Comparison of ENCODE assay signal across 21 cellular contexts in genomic region chr10:75003891-75004290, GRCh38.
DNase-seq lines count a peak whose midpoint lies in the region; FAIRE-seq and TF ChIP-seq lines count a peak whose summit lies in the region.
"Had no signal": no experiment of that assay in that cellular context is flagged by ENCODE, and none has a peak within 500 bp of the region (broad histone marks: within the 10 kb centered on the region; RNA-seq: fewer than 3 reads in every experiment).

No MANE protein-coding gene starts in this region.

- no peaks in the 10 kb centered on the region for H4K20me1 ChIP-seq in endothelial cell of umbilical vein (replicated peaks; ENCODE audit: control insufficient read depth, extremely low read depth, insufficient read depth, low read length)
- H4K20me1 ChIP-seq: BLaER1 treated with 17β-estradiol and CSF1 and Interleukin-3, amounts not matched to agents 10 nM and 100 nM had no signal

- peaks cover 26% of the 10 kb centered on the region for H3K36me3 Mint-ChIP-seq in mesothelial cell of epicardium

- H3K9ac ChIP-seq in endothelial cell of umbilical vein (replicated peaks; ENCODE audit: extremely low read depth, insufficient read depth, low read length) = no peak overlapping the region
- H3K9ac ChIP-seq: BLaER1 treated with 17β-estradiol and CSF1 and Interleukin-3, amounts not matched to agents 10 nM and 100 nM; GM23248 had no signal

- H3K27me3 ChIP-seq in endothelial cell of umbilical vein (ENCODE audit: control insufficient read depth in 2 of 2, insufficient read depth in 2 of 2, low read length in 2 of 2) = no peaks in the 10 kb centered on the region
- H3K27me3 ChIP-seq: BLaER1 treated with 17β-estradiol and CSF1 and Interleukin-3, amounts not matched to agents 10 nM and 100 nM had no signal

- CTCF ChIA-PET in HEK293 (lab: Yijun Ruan, JAX) (interaction anchor here (1.3 kb wide), 1 partner anchor 16 kb away, joined by 4 read pairs; no protein-coding TSS in a partner anchor), endothelial cell of umbilical vein (lab: Charles Lee) (interaction anchor here (0.8 to 1.9 kb wide), 3 partner anchors 16 to 21 kb away, joined by 3 to 6 read pairs (median 4); no protein-coding TSS in a partner anchor)

- H3K27ac Mint-ChIP-seq in mesothelial cell of epicardium = peak overlapping the region; percentile 70
- H3K27ac Mint-ChIP-seq: B cell; CD4-positive, CD25-positive, alpha-beta regulatory T cell; HFFc6 had no signal

- no peak overlapping the region for H3K27ac ChIP-seq in HEK293 (ENCODE audit: extremely low read depth, low read depth, low read length)
- no peak overlapping the region for H3K27ac ChIP-seq in endothelial cell of umbilical vein (ENCODE audit: insufficient read depth, low read depth, low read length)
- H3K27ac ChIP-seq: 22Rv1; A549; BLaER1 treated with 17β-estradiol and CSF1 and Interleukin-3, amounts not matched to agents 10 nM and 100 nM; GM23248; HL-60 had no signal

- H3K4me2 ChIP-seq in endothelial cell of umbilical vein (ENCODE audit: insufficient read depth, low read length) = no peak overlapping the region
- H3K4me2 ChIP-seq: A549; BLaER1 treated with 17β-estradiol and CSF1 and Interleukin-3, amounts not matched to agents 10 nM and 100 nM had no signal

- H3K9me3 ChIP-seq in HEK293 (ENCODE audit: control insufficient read depth, insufficient read depth, low read depth, low read length) (no peaks in the 10 kb centered on the region), endothelial cell of umbilical vein (replicated peaks; ENCODE audit: control insufficient read depth, insufficient read depth, low read length) (no peaks in the 10 kb centered on the region)
- H3K9me3 ChIP-seq: A549; BLaER1 treated with 17β-estradiol and CSF1 and Interleukin-3, amounts not matched to agents 10 nM and 100 nM; Caco-2 had no signal

- TF ChIP-seq CTCF in AG09319 (IDR thresholded peaks at IDR 0.05; ENCODE audit: low read depth, low read length) (no peak), HEK293 (tag by site-specific recombination; IDR thresholded peaks at IDR 0.05) (no peak), endothelial cell of umbilical vein (IDR thresholded peaks at IDR 0.05; ENCODE audit: extremely low read depth in 1 of 2, insufficient read depth in 1 of 2, low read depth in 1 of 2, low read length in 2 of 2) (no peak), mesothelial cell of epicardium (IDR thresholded peaks at IDR 0.05; ENCODE audit: unreplicated experiment) (no peak)

- no peaks in the 10 kb centered on the region for H3K27me3 Mint-ChIP-seq in mesothelial cell of epicardium (ENCODE audit: low read depth)
- H3K27me3 Mint-ChIP-seq: B cell; CD4-positive, CD25-positive, alpha-beta regulatory T cell had no signal

- H3K4me1 ChIP-seq in HEK293 (ENCODE audit: control insufficient read depth, insufficient read depth, low read length) = peaks cover 10% of the 10 kb centered on the region; the same call in 1 of the 2 replicates
- no peaks in the 10 kb centered on the region for H3K4me1 ChIP-seq in endothelial cell of umbilical vein (ENCODE audit: control insufficient read depth, extremely low read depth, insufficient read depth, low read length)
- H3K4me1 ChIP-seq: A549, Caco-2 had no signal

- intact Hi-C loops in endothelial cell of umbilical vein (cut with micrococcal nuclease) = no loop called here

- no peaks in the 10 kb centered on the region for H3K9me3 Mint-ChIP-seq in mesothelial cell of epicardium
- H3K9me3 Mint-ChIP-seq: CD4-positive, CD25-positive, alpha-beta regulatory T cell; HFFc6 had no signal

- DNase-seq in AG09319 (ENCODE audit: extremely low read depth, low read depth) (peak; percentile 4), endothelial cell of umbilical vein (ENCODE audit: low read depth, low spot score) (no peak), mesothelial cell of epicardium (ENCODE audit: low spot score in 2 of 2, unreplicated experiment in 2 of 2) (no peak), CD1c-positive myeloid dendritic cell (ENCODE audit: extremely low spot score) (no peak), KG1 (lab: John Stamatoyannopoulos, UW) (no peak), occipital lobe (lab: John Stamatoyannopoulos, UW) (no peak)
- DNase-seq: Caco-2; CD4-positive, CD25-positive, alpha-beta regulatory T cell; GDM1; GM23248; HCEC 1CT; HFFc6 had no signal

- no peaks in the 10 kb centered on the region for H3K79me2 ChIP-seq in endothelial cell of umbilical vein (ENCODE audit: control insufficient read depth, insufficient read depth, low read length)

- no peak overlapping the region for H2AFZ ChIP-seq in endothelial cell of umbilical vein (ENCODE audit: low read depth, low read length)
- H2AFZ ChIP-seq: GM23248 had no signal

- no peak overlapping the region for H3K4me3 ChIP-seq in HEK293 (ENCODE audit: low read depth, low read length)
- H3K4me3 ChIP-seq in endothelial cell of umbilical vein (replicated peaks in 1 of 3; ENCODE audit: insufficient read depth in 1 of 3, low read depth in 1 of 3, low read length in 3 of 3) = no peak overlapping the region
- H3K4me3 ChIP-seq: A549; BLaER1 treated with 17β-estradiol and CSF1 and Interleukin-3, amounts not matched to agents 10 nM and 100 nM; GM23248 had no signal

- H3K4me3 Mint-ChIP-seq in mesothelial cell of epicardium = no peak overlapping the region
- H3K4me3 Mint-ChIP-seq: B cell; CD4-positive, CD25-positive, alpha-beta regulatory T cell; HFFc6 had no signal

- dilution Hi-C loops in endothelial cell of umbilical vein (cut with MboI; ENCODE audit: extremely low pct_ligation_motif_present, low sequenced_read_pairs) = no loop called here

- BruUV-seq in endothelial cell of umbilical vein (replicated peaks; lab: Mats Ljungman, UMichigan) = no TSS peak

- POLR2A ChIA-PET in HEK293 (lab: Yijun Ruan, JAX) (no interaction called here), endothelial cell of umbilical vein (lab: Charles Lee) (no interaction called here)

- peak; percentile 35 for FAIRE-seq in endothelial cell of umbilical vein (lab: Jason Lieb, UNC)
- FAIRE-seq: A549, D721Med, GM12892, GM18507 had no signal

- no peak for TF ChIP-seq POLR2A in endothelial cell of umbilical vein (IDR thresholded peaks at IDR 0.05; ENCODE audit: low read depth, low read length)

- H3K36me3 ChIP-seq in HEK293 (ENCODE audit: control insufficient read depth in 2 of 2, insufficient read depth in 1 of 2, low read length in 2 of 2) (no peaks in the 10 kb centered on the region), endothelial cell of umbilical vein (ENCODE audit: control insufficient read depth in 2 of 2, extremely low read depth in 1 of 2, insufficient read depth in 2 of 2, low read length in 2 of 2) (peaks cover 2% of the 10 kb centered on the region in 2 experiments)

- peaks cover 42% of the 10 kb centered on the region for H3K4me1 Mint-ChIP-seq in mesothelial cell of epicardium

- no peaks in the 10 kb centered on the region for H3K9me1 ChIP-seq in endothelial cell of umbilical vein (replicated peaks; ENCODE audit: control insufficient read depth, extremely low read depth, insufficient read depth, low read length)

TF ChIP-seq in HEK293, 187 proteins besides CTCF, POLR2A, EP300 and RAD21 (continues in another document):
- TF ChIP-seq PATZ1 (tag by site-specific recombination; IDR thresholded peaks at IDR 0.05) (no peak), ZNF138 (tag by site-specific recombination; IDR thresholded peaks at IDR 0.05; ENCODE audit: borderline replicate concordance) (no peak), ZNF514 (tag by site-specific recombination; IDR thresholded peaks at IDR 0.05) (no peak), ZNF571 (tag by site-specific recombination; IDR thresholded peaks at IDR 0.05) (no peak)

TF ChIP-seq in endothelial cell of umbilical vein, 7 proteins besides CTCF, POLR2A, EP300 and RAD21:
- no peak for TF ChIP-seq MAX (IDR thresholded peaks at IDR 0.05; ENCODE audit: insufficient read depth, insufficient read length)
- no peak for TF ChIP-seq GATA2 (IDR thresholded peaks at IDR 0.05; ENCODE audit: insufficient read depth, insufficient read length, low read depth, low read length)
- TF ChIP-seq FOS (IDR thresholded peaks at IDR 0.05; ENCODE audit: borderline replicate concordance, insufficient read depth, low read length) = no peak
- TF ChIP-seq POLR2AphosphoS5 (IDR thresholded peaks at IDR 0.05; ENCODE audit: insufficient read depth, low read depth, low read length) = no peak
- no peak for TF ChIP-seq MYC (IDR thresholded peaks at IDR 0.05; ENCODE audit: low read depth, low read length)
- no peak for TF ChIP-seq EZH2 (IDR thresholded peaks at IDR 0.05; ENCODE audit: borderline replicate concordance, low read depth, low read length, severe bottlenecking)
- TF ChIP-seq JUN (IDR thresholded peaks at IDR 0.05; ENCODE audit: borderline replicate concordance, insufficient read depth, insufficient read length, low read depth) = no peak
